ENCODE assay signal across 7 cellular contexts in the genomic region with DNA sequence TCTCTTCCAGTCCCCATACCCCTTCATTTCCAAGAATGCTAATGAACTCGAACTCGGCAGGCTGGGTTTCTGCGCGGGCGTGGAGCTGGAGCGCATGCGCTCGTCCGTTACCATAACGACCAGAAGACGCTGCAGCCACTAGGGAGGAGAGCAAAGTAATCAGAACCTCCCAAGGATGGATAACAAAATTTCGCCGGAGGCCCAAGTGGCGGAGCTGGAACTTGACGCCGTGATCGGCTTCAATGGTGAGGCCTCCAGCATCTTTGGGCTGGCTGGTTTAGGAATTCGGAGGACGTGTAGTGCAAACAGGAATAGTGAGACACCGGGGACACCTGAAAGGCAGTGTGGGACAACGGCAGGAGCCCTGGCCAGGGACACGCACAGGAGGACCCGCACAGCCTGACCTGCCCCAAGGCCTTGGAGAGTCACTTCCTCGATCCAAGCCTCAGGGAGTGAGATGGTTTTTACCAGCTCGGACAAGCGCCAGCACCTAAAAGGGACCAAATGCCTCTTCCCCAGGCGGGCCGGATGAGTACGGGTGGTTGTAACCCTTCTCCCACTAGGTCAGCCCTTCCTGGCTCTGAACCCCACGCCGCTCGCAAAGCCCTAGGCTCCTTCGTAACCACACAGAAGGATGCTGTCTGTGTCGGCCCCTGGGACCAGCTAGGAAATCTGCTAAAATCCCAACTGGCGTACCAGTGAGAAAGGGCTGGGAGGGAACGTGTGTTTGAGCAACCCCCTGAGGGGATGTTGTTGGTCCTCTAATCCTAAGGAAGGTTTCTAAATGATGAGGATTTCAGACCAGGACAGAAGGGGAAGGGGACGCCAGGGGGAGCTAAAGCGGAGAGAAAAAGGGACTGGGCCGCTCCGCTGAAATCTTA. TPM values are rescaled to one million over a fixed set of nuclear protein-coding genes. Genes with fewer than 3 reads are reported as not detected.
DNase-seq lines count a peak whose midpoint lies in the region; FAIRE-seq and TF ChIP-seq lines count a peak whose summit lies in the region.

Gene CFAP52, plus strand, starts transcription at position 122 of the 881 bp plus-strand sequence. Its CDS starts 54 bp downstream, at position 176.

- no peaks in the 10 kb centered on the region for H3K27me3 ChIP-seq in subcutaneous abdominal adipose tissue (ENCODE audit: control insufficient read depth in 5 of 5, insufficient read depth in 4 of 5, low read length in 5 of 5)

- no peaks in the 10 kb centered on the region for H3K9me3 ChIP-seq in subcutaneous abdominal adipose tissue (ENCODE audit: control insufficient read depth in 5 of 5, low read length in 5 of 5)

- no peaks in the 10 kb centered on the region for H3K36me3 ChIP-seq in subcutaneous abdominal adipose tissue (ENCODE audit: control insufficient read depth in 5 of 5, insufficient read depth in 5 of 5, low read length in 5 of 5)

- H3K27ac ChIP-seq in subcutaneous abdominal adipose tissue (ENCODE audit: low read depth, low read length): peak within 1 kb of the TSS; percentile 13

- H3K27ac Mint-ChIP-seq in activated naive CD4-positive, alpha-beta T cell treated with anti-CD3 and anti-CD28 coated beads, Interleukin-2, amount 10 ng/mL, durations not matched to agents 7 days and 5 days: peak within 1 kb of the TSS; percentile 81

- peaks cover 0 to 30% (median 27%) of the 10 kb centered on the region in 5 donors for H3K4me1 ChIP-seq in subcutaneous abdominal adipose tissue (ENCODE audit: control insufficient read depth in 5 of 5, insufficient read depth in 5 of 5, low read length in 5 of 5)

- peak; percentile 81 for FAIRE-seq in GM12892 (lab: Jason Lieb, UNC)

- H3K9ac ChIP-seq in subcutaneous abdominal adipose tissue (ENCODE audit: low read length in 5 of 5): peak within 1 kb of the TSS in 4 of 5 donors; percentile 67 to 95 (median 88)

- H3K36me3 Mint-ChIP-seq in activated naive CD4-positive, alpha-beta T cell treated with anti-CD3 and anti-CD28 coated beads, Interleukin-2, amount 10 ng/mL, durations not matched to agents 7 days and 5 days: peaks cover 3% of the 10 kb centered on the region

- no peaks in the 10 kb centered on the region for H3K9me3 Mint-ChIP-seq in activated naive CD4-positive, alpha-beta T cell treated with anti-CD3 and anti-CD28 coated beads, Interleukin-2, amount 10 ng/mL, durations not matched to agents 7 days and 5 days

- peak within 1 kb of the TSS; percentile 80 to 99 (median 98) for H3K4me3 ChIP-seq in subcutaneous abdominal adipose tissue (ENCODE audit: low read depth in 1 of 5, low read length in 5 of 5)

- peaks cover 29% of the 10 kb centered on the region for H3K4me1 Mint-ChIP-seq in activated naive CD4-positive, alpha-beta T cell treated with anti-CD3 and anti-CD28 coated beads, Interleukin-2, amount 10 ng/mL, durations not matched to agents 7 days and 5 days

- peak; percentile 54 for DNase-seq in GM12892 (ENCODE audit: insufficient read length)
- DNase-seq in HuH-7.5 (ENCODE audit: low spot score): peak; percentile 51
- peak; percentile 75 for DNase-seq in SK-N-DZ (ENCODE audit: low spot score)
- peak; percentile 82 for DNase-seq in activated naive CD4-positive, alpha-beta T cell treated with anti-CD3 and anti-CD28 coated beads, Interleukin-2, amount 10 ng/mL, durations not matched to agents 7 days and 5 days
- peak; percentile 74 for DNase-seq in germinal center (ENCODE audit: low spot score)
- DNase-seq in non-pigmented ciliary epithelial cell (ENCODE audit: low read depth): peak; percentile 22

- H3K4me3 Mint-ChIP-seq in activated naive CD4-positive, alpha-beta T cell treated with anti-CD3 and anti-CD28 coated beads, Interleukin-2, amount 10 ng/mL, durations not matched to agents 7 days and 5 days: peak within 1 kb of the TSS; percentile 98

- TF ChIP-seq POLR2A in GM12892 (IDR thresholded peaks at IDR 0.05; ENCODE audit: low read depth, low read length): no peak

- CTCF ChIA-PET in activated naive CD4-positive, alpha-beta T cell treated with anti-CD3 and anti-CD28 coated beads, Interleukin-2, amount 10 ng/mL, durations not matched to agents 7 days and 5 days (lab: Charles Lee): interaction anchor here (0.7 to 1.8 kb wide), 9 partner anchors 10 to 188 kb away, joined by 3 to 12 read pairs (median 3); no protein-coding TSS in a partner anchor

- H3K27me3 Mint-ChIP-seq in activated naive CD4-positive, alpha-beta T cell treated with anti-CD3 and anti-CD28 coated beads, Interleukin-2, amount 10 ng/mL, durations not matched to agents 7 days and 5 days: peaks cover 12% of the 10 kb centered on the region

RNA-seq across cellular contexts. Expression of gene CFAP52, which starts in this region (rescaled TPM):
- polyA plus RNA-seq in GM12892 (2012; ENCODE audit: missing spikeins): not detected
- polyA plus RNA-seq in SK-N-DZ (2014; cell fraction: cytosol; rRNA removed): not detected in 2 replicates
- not detected in 2 replicates for polyA plus RNA-seq in SK-N-DZ (2014; cell fraction: nucleus; rRNA removed)

Comparison
In these comparisons a context has a peak if more than half of its experiments do, and no peak if none do; other contexts are left out.
1. Peak in every context shown above with its lines: DNase-seq, H3K4me3 ChIP-seq and H3K27ac ChIP-seq.
2. DNase-seq: peak in every context shown above with its lines; median percentile 82 in activated naive CD4-positive, alpha-beta T cell treated with anti-CD3 and anti-CD28 coated beads, Interleukin-2, amount 10 ng/mL, durations not matched to agents 7 days and 5 days; 75 in SK-N-DZ; 74 in germinal center; 54 in GM12892; 51 in HuH-7.5; 22 in non-pigmented ciliary epithelial cell.